ENCODE assay signal across 26 cellular contexts in genomic region chr9:92159058-92159457, GRCh38.
"Had no signal": no experiment of that assay in that cellular context is flagged by ENCODE, and none has a peak within 500 bp of the region (broad histone marks: within the 10 kb centered on the region; RNA-seq: fewer than 3 reads in every experiment).

No MANE protein-coding gene starts in this region.

- H3K4me1 Mint-ChIP-seq: naive thymus-derived CD8-positive, alpha-beta T cell; stimulated activated naive B cell treated with anti-CD40 and anti-IgM and Interleukin-4, amounts not matched to agents 10 μg/mL and 1 μg/mL and 100 μg/mL, for 72 hours had no signal

- H3K4me3 ChIP-seq: heart right ventricle, hepatocyte, left ventricle myocardium inferior, lung, neural progenitor cell, ovary, right atrium auricular region, right lobe of liver, smooth muscle cell, stomach, thoracic aorta, tibial artery, upper lobe of right lung had no signal

- H3K4me1 ChIP-seq: heart right ventricle, left ventricle myocardium inferior, neural progenitor cell, right atrium auricular region, right lobe of liver, stomach, tibial artery, upper lobe of right lung had no signal

- H3K4me3 Mint-ChIP-seq: naive thymus-derived CD8-positive, alpha-beta T cell; nephron progenitor cell; neural progenitor cell; stimulated activated naive B cell treated with anti-CD40 and anti-IgM and Interleukin-4, amounts not matched to agents 10 μg/mL and 1 μg/mL and 100 μg/mL, for 72 hours had no signal

- H3K27me3 ChIP-seq: hepatocyte, neural progenitor cell, neutrophil, ovary, right atrium auricular region, right lobe of liver, upper lobe of right lung had no signal

- H3K27me3 Mint-ChIP-seq: progenitor cell of endocrine pancreas had no signal

- H3K9me3 ChIP-seq: neutrophil, ovary, right atrium auricular region, right lobe of liver, stomach, thoracic aorta, upper lobe of right lung had no signal

- DNase-seq: heart right ventricle; kidney glomerular epithelial cell; left colon; left ventricle myocardium inferior; naive thymus-derived CD8-positive, alpha-beta T cell; nephron progenitor cell; occipital lobe; ovary; stimulated activated CD4-positive, alpha-beta T cell treated with anti-CD3 and anti-CD28 coated beads, Interleukin-1b, Interleukin-23, amount 100 ng/mL, for 48 hours; stimulated activated CD4-positive, alpha-beta T cell treated with anti-CD3 and anti-CD28 coated beads, Interleukin-2, amount 100 ng/mL, for 48 hours; stimulated activated CD4-positive, alpha-beta T cell treated with anti-CD3 and anti-CD28 coated beads, Interleukin-4, amount 100 ng/mL, for 4 hours; stimulated activated naive B cell treated with anti-CD40 and anti-IgM and Interleukin-4, amounts not matched to agents 10 μg/mL and 1 μg/mL and 100 μg/mL, for 72 hours; stimulated activated naive CD8-positive, alpha-beta T cell treated with anti-CD3 and anti-CD28 coated beads, Interleukin-15, Interleukin-2, amounts not matched to agents 100 U/mL and 50 U/mL, for 24 hours; stomach; tibial artery; trophoblast cell; upper lobe of right lung had no signal

- H3K27ac ChIP-seq: heart right ventricle, hepatocyte, left ventricle myocardium inferior, neural progenitor cell, neutrophil, ovary, right atrium auricular region, right lobe of liver, stomach, thoracic aorta, tibial artery, upper lobe of right lung had no signal

- ATAC-seq: heart right ventricle; left colon; naive thymus-derived CD8-positive, alpha-beta T cell; right lobe of liver; stimulated activated naive B cell treated with anti-CD40 and anti-IgM and Interleukin-4, amounts not matched to agents 10 μg/mL and 1 μg/mL and 100 μg/mL, for 72 hours; stimulated activated naive CD8-positive, alpha-beta T cell treated with anti-CD3 and anti-CD28 coated beads, Interleukin-15, Interleukin-2, amounts not matched to agents 100 U/mL and 50 U/mL, for 24 hours; upper lobe of right lung had no signal

- H3K36me3 ChIP-seq: heart right ventricle, left ventricle myocardium inferior, neural progenitor cell, neutrophil, ovary, right atrium auricular region, right lobe of liver, stomach, thoracic aorta, tibial artery, upper lobe of right lung had no signal

- H3K27ac Mint-ChIP-seq: naive thymus-derived CD8-positive, alpha-beta T cell; nephron progenitor cell; neural progenitor cell; progenitor cell of endocrine pancreas; stimulated activated naive B cell treated with anti-CD40 and anti-IgM and Interleukin-4, amounts not matched to agents 10 μg/mL and 1 μg/mL and 100 μg/mL, for 72 hours had no signal
